In genomic region chr2:71863338-71863737, GRCh38 we compare ENCODE assay signal across 22 cellular contexts.
DNase-seq lines count a peak whose midpoint lies in the region; ATAC-seq and TF ChIP-seq lines count a peak whose summit lies in the region.
"Had no signal": no experiment of that assay in that cellular context is flagged by ENCODE, and none has a peak within 500 bp of the region (broad histone marks: within the 10 kb centered on the region; RNA-seq: fewer than 3 reads in every experiment).

No MANE protein-coding gene starts in this region.

- no TSS peak for BruUV-seq in OCI-LY7 (replicated peaks; lab: Mats Ljungman, UMichigan)

- H3K27ac ChIP-seq in hepatocyte (no peak overlapping the region), psoas muscle (peak overlapping the region; percentile 36), testis (no peak overlapping the region), OCI-LY7 (ENCODE audit: low read depth, low read length, poor library complexity, severe bottlenecking) (no peak overlapping the region)
- H3K27ac ChIP-seq: 22Rv1, RWPE1 had no signal

- TF ChIP-seq CTCF in natural killer cell (IDR thresholded peaks at IDR 0.05) = no peak
- no peak for TF ChIP-seq CTCF in hepatocyte (IDR thresholded peaks at IDR 0.05; ENCODE audit: poor library complexity)
- TF ChIP-seq CTCF in psoas muscle (IDR thresholded peaks at IDR 0.05) = no peak
- TF ChIP-seq CTCF in testis (IDR thresholded peaks at IDR 0.05) = no peak
- no peak for TF ChIP-seq CTCF in OCI-LY7 (conservative IDR thresholded peaks at IDR 0.05; ENCODE audit: low read length)

- no peak overlapping the region for H3K4me3 ChIP-seq in hepatocyte
- H3K4me3 ChIP-seq in psoas muscle = no peak overlapping the region
- no peak overlapping the region for H3K4me3 ChIP-seq in testis
- no peak overlapping the region for H3K4me3 ChIP-seq in OCI-LY7 (ENCODE audit: low read depth, low read length, poor library complexity, severe bottlenecking)
- H3K4me3 ChIP-seq: MG63 had no signal

- H3K4me1 ChIP-seq in hepatocyte (ENCODE audit: insufficient read depth) (no peaks in the 10 kb centered on the region), psoas muscle (peaks cover 14% of the 10 kb centered on the region), testis (no peaks in the 10 kb centered on the region), OCI-LY7 (ENCODE audit: insufficient read depth, low read length, poor library complexity, severe bottlenecking) (no peaks in the 10 kb centered on the region)

- peak; percentile 8 for DNase-seq in natural killer cell treated with Interleukin-12 subunit alpha and Interleukin-12 subunit beta and Interleukin-15 and Interleukin-18, amount 100 ng/mL, for 72 hours (ENCODE audit: low spot score)
- DNase-seq in natural killer cell (no peak), hepatocyte (ENCODE audit: low spot score) (peak; percentile 23), psoas muscle (no peak), testis (peak; percentile 61), OCI-LY7 (ENCODE audit: low spot score) (no peak), OCI-M2 (lab: John Stamatoyannopoulos, UW; ENCODE audit: unreplicated experiment) (no peak)
- DNase-seq: Calu3; DMS79 treated with DMSO at 0.1 percent for 48 hours; KBM-7; NCI-H2029; NCI-H446 treated with DMSO at 0.1 percent for 48 hours; NCI-H526; NCI-H82; NK-92 treated with Interleukin-12 subunit alpha and Interleukin-12 subunit beta, amount 100 ng/mL, for 24 hours; SHP77 had no signal

- H4K20me1 ChIP-seq in hepatocyte (ENCODE audit: insufficient read depth, poor library complexity, severe bottlenecking) = no peaks in the 10 kb centered on the region
- no peaks in the 10 kb centered on the region for H4K20me1 ChIP-seq in OCI-LY7 (ENCODE audit: insufficient read depth, low read length)

- intact Hi-C loops in natural killer cell (cut with micrococcal nuclease) = no loop called here
- intact Hi-C loops in psoas muscle (cut with DNase I) = no loop called here
- intact Hi-C loops in testis (cut with DNase I; ENCODE audit: low total_unique reads) = no loop called here
- intact Hi-C loops in OCI-LY7 (cut with micrococcal nuclease; ENCODE audit: unreplicated experiment) = no loop called here

- CTCF ChIA-PET in OCI-LY7 (lab: Charles Lee; ENCODE audit: unreplicated experiment) = interaction anchor here (0.7 kb wide), 1 partner anchor 442 kb away, joined by 3 read pairs; no protein-coding TSS in a partner anchor

- H2AFZ ChIP-seq in hepatocyte (no peak overlapping the region), OCI-LY7 (ENCODE audit: low read length) (no peak overlapping the region)

- no peak overlapping the region for H3K4me2 ChIP-seq in hepatocyte
- no peak overlapping the region for H3K4me2 ChIP-seq in OCI-LY7 (ENCODE audit: low read length)

- no peak overlapping the region for H3K4me3 Mint-ChIP-seq in natural killer cell treated with Interleukin-12 subunit alpha and Interleukin-12 subunit beta and Interleukin-15 and Interleukin-18, amount 100 ng/mL, for 72 hours
- no peak overlapping the region for H3K4me3 Mint-ChIP-seq in natural killer cell

- WGBS in hepatocyte (ENCODE audit: low lambda C conversion rate, missing lambda C conversion rate) = 70% methylated on average over 6 of the region's 6 CpGs
- 18 to 34% (median 21%) methylated on average over 6 of the region's 6 CpGs for WGBS in psoas muscle, 3 donors
- 43 to 68% methylated on average over 6 of the region's 6 CpGs for WGBS in testis, 2 donors

- no peak for ATAC-seq in natural killer cell treated with Interleukin-12 subunit alpha and Interleukin-12 subunit beta and Interleukin-15 and Interleukin-18, amount 100 ng/mL, for 72 hours
- no peak for ATAC-seq in natural killer cell
- peak; percentile 33 to 91 (median 79) for ATAC-seq in psoas muscle
- no peak for ATAC-seq in GM18520 (IDR thresholded peaks at IDR 0.05; ENCODE audit: unreplicated experiment)
- ATAC-seq: HepG2, Panc1 had no signal

- no peaks in the 10 kb centered on the region for H3K9me2 ChIP-seq in hepatocyte (replicated peaks; ENCODE audit: insufficient read depth)
- no peaks in the 10 kb centered on the region for H3K9me2 ChIP-seq in OCI-LY7 (ENCODE audit: insufficient read depth, low read length)

- POLR2A ChIA-PET in OCI-LY7 (lab: Charles Lee) = no interaction called here

- H3K27ac Mint-ChIP-seq in natural killer cell treated with Interleukin-12 subunit alpha and Interleukin-12 subunit beta and Interleukin-15 and Interleukin-18, amount 100 ng/mL, for 72 hours = no peak overlapping the region
- no peak overlapping the region for H3K27ac Mint-ChIP-seq in natural killer cell

- H3K9me3 Mint-ChIP-seq in natural killer cell treated with Interleukin-12 subunit alpha and Interleukin-12 subunit beta and Interleukin-15 and Interleukin-18, amount 100 ng/mL, for 72 hours = no peaks in the 10 kb centered on the region
- H3K9me3 Mint-ChIP-seq in natural killer cell = no peaks in the 10 kb centered on the region

- H3K9me3 ChIP-seq in hepatocyte (ENCODE audit: low read depth) (no peaks in the 10 kb centered on the region), psoas muscle (no peaks in the 10 kb centered on the region), testis (no peaks in the 10 kb centered on the region), OCI-LY7 (ENCODE audit: low read length) (no peaks in the 10 kb centered on the region)
- H3K9me3 ChIP-seq: MG63 had no signal

- H3K27me3 ChIP-seq in hepatocyte (peaks cover 5% of the 10 kb centered on the region), psoas muscle (ENCODE audit: insufficient read depth in 3 of 3, low read length in 2 of 3) (no peaks in the 10 kb centered on the region), testis (no peaks in the 10 kb centered on the region)
- H3K27me3 ChIP-seq: MG63 had no signal

- H3K4me1 Mint-ChIP-seq in natural killer cell treated with Interleukin-12 subunit alpha and Interleukin-12 subunit beta and Interleukin-15 and Interleukin-18, amount 100 ng/mL, for 72 hours (ENCODE audit: low read depth in 2 of 2) = no peaks in the 10 kb centered on the region
- no peaks in the 10 kb centered on the region for H3K4me1 Mint-ChIP-seq in natural killer cell

- H3K27me3 Mint-ChIP-seq in natural killer cell treated with Interleukin-12 subunit alpha and Interleukin-12 subunit beta and Interleukin-15 and Interleukin-18, amount 100 ng/mL, for 72 hours = peaks cover 4 to 34% of the 10 kb centered on the region in 2 donors
- H3K27me3 Mint-ChIP-seq in natural killer cell (ENCODE audit: low read depth in 2 of 2) = peaks cover 0 to 6% of the 10 kb centered on the region in 2 donors

- no peaks in the 10 kb centered on the region for H3K36me3 Mint-ChIP-seq in natural killer cell treated with Interleukin-12 subunit alpha and Interleukin-12 subunit beta and Interleukin-15 and Interleukin-18, amount 100 ng/mL, for 72 hours
- no peaks in the 10 kb centered on the region for H3K36me3 Mint-ChIP-seq in natural killer cell

- no peak for TF ChIP-seq POLR2A in testis (IDR thresholded peaks at IDR 0.05)

- H3K36me3 ChIP-seq in hepatocyte (replicated peaks; ENCODE audit: insufficient read depth, low read depth) (no peaks in the 10 kb centered on the region), psoas muscle (ENCODE audit: insufficient read depth in 1 of 2, low read depth in 1 of 2) (no peaks in the 10 kb centered on the region), testis (ENCODE audit: low read depth, missing control alignments) (no peaks in the 10 kb centered on the region), OCI-LY7 (ENCODE audit: insufficient read depth, low read length) (no peaks in the 10 kb centered on the region)
- H3K36me3 ChIP-seq: MG63 had no signal

- no peaks in the 10 kb centered on the region for H3K79me2 ChIP-seq in hepatocyte
- no peaks in the 10 kb centered on the region for H3K79me2 ChIP-seq in OCI-LY7 (ENCODE audit: insufficient read depth, low read depth, low read length)

Comparison
In these comparisons a context has a peak if more than half of its experiments do, and no peak if none do; other contexts are left out.
1. DNase-seq: peak in natural killer cell treated with Interleukin-12 subunit alpha and Interleukin-12 subunit beta and Interleukin-15 and Interleukin-18, amount 100 ng/mL, for 72 hours (single experiment), hepatocyte (single experiment) and testis (single experiment); none in natural killer cell (single experiment), psoas muscle (0 of 2), OCI-LY7 (single experiment) and OCI-M2 (single experiment).
2. ATAC-seq: peak in psoas muscle (4 of 4); none in natural killer cell treated with Interleukin-12 subunit alpha and Interleukin-12 subunit beta and Interleukin-15 and Interleukin-18, amount 100 ng/mL, for 72 hours (0 of 2), natural killer cell (0 of 3) and GM18520 (single experiment).